Comparison of ENCODE assay signal across 6 cellular contexts in genomic region chr12:57517718-57518117, GRCh38. TPM values are rescaled to one million over a fixed set of nuclear protein-coding genes. Genes with fewer than 3 reads are reported as not detected.
DNase-seq lines count a peak whose midpoint lies in the region; ATAC-seq and TF ChIP-seq lines count a peak whose summit lies in the region.
"Not testable (repeated sequence)": the region's sequence is repeated elsewhere in the genome, so short reads cannot be mapped to it uniquely, and the experiment has no call there.

No MANE protein-coding gene starts in this region.

- peaks cover 41% of the 10 kb centered on the region for H3K4me1 Mint-ChIP-seq in activated T-cell treated with anti-CD3 and anti-CD28 coated beads, Interleukin-2, amount 50 U/mL, for 4 hours (ENCODE audit: low read depth)

- H3K4me3 Mint-ChIP-seq in activated T-cell treated with anti-CD3 and anti-CD28 coated beads, Interleukin-2, amount 50 U/mL, for 4 hours, result peak overlapping the region; percentile 97

- H3K36me3 ChIP-seq in A673 (ENCODE audit: insufficient read depth, low read length, poor library complexity, severe bottlenecking) (peaks cover 74% of the 10 kb centered on the region), HUES64 (ENCODE audit: insufficient read depth, low read length) (peaks cover 64% of the 10 kb centered on the region), right lobe of liver (peaks cover 15 to 50% (median 32%) of the 10 kb centered on the region in 4 donors)

- not testable (repeated sequence) for H3K27me3 ChIP-seq in A673 (replicated peaks; ENCODE audit: insufficient read depth, low read depth, low read length, poor library complexity); HUES64 (ENCODE audit: insufficient read depth, low read length); right lobe of liver

- peaks cover 53% of the 10 kb centered on the region for H3K36me3 Mint-ChIP-seq in activated T-cell treated with anti-CD3 and anti-CD28 coated beads, Interleukin-2, amount 50 U/mL, for 4 hours (ENCODE audit: insufficient read depth)

- H3K27ac ChIP-seq in A673 (ENCODE audit: low read depth, low read length, poor library complexity, severe bottlenecking) (peak overlapping the region; percentile 97), coronary artery (peak overlapping the region; percentile 98 to 99), right lobe of liver (peak overlapping the region in 1 of 3 donors; percentile 97)
- H3K27ac ChIP-seq in HUES64 (ENCODE audit: low read depth, low read length), result not testable (repeated sequence)

- H3K9ac ChIP-seq in HUES64 (ENCODE audit: low read depth, low read length), result not testable (repeated sequence)

- 94% methylated on average over 10 of the region's 10 CpGs for WGBS in HUES64
- WGBS in right lobe of liver (ENCODE audit: insufficient coverage, low coverage, low lambda C conversion rate, missing lambda C conversion rate), result 76% methylated on average over 5 of the region's 10 CpGs

- H3K9me3 Mint-ChIP-seq in activated T-cell treated with anti-CD3 and anti-CD28 coated beads, Interleukin-2, amount 50 U/mL, for 4 hours, result not testable (repeated sequence)

- H3K27me3 Mint-ChIP-seq in activated T-cell treated with anti-CD3 and anti-CD28 coated beads, Interleukin-2, amount 50 U/mL, for 4 hours (ENCODE audit: low read depth), result not testable (repeated sequence)

- CTCF ChIA-PET in A673 (lab: Charles Lee), result not testable (repeated sequence)

- intact Hi-C loops in A673 (cut with micrococcal nuclease; ENCODE audit: unreplicated experiment); right lobe of liver (cut with DNase I): not testable (repeated sequence)

- TF ChIP-seq POLR2A in right lobe of liver (IDR thresholded peaks at IDR 0.05), result not testable (repeated sequence)

- H3K4me3 ChIP-seq in A673 (ENCODE audit: low read depth, low read length, poor library complexity, severe bottlenecking), result not testable (repeated sequence)
- H3K4me3 ChIP-seq in HUES64 (ENCODE audit: low read length) (0 out of 2 replicates have a peak overlapping the region, but pooled peaks have one; percentile 10), coronary artery (peak overlapping the region; percentile 80), right lobe of liver (peak overlapping the region in 2 of 3 donors; percentile 83 to 96), skeletal muscle cell (ENCODE audit: low read depth, low read length) (peak overlapping the region; percentile 86)

- not testable (repeated sequence) for DNase-seq in A673 (ENCODE audit: low spot score); activated T-cell treated with anti-CD3 and anti-CD28 coated beads, Interleukin-2, amount 50 U/mL, for 4 hours; coronary artery (ENCODE audit: low spot score); right lobe of liver; skeletal muscle cell (ENCODE audit: low read depth)

- POLR2A ChIA-PET in A673 (lab: Charles Lee; ENCODE audit: low non-redundant PET), result interaction anchor here (0.6 to 1.0 kb wide), 3 partner anchors 13 to 228 kb away, joined by 4 to 15 read pairs (median 6); partner anchors contain the start of gene TSPAN31

- not testable (repeated sequence) for ATAC-seq in activated T-cell treated with anti-CD3 and anti-CD28 coated beads, Interleukin-2, amount 50 U/mL, for 4 hours; right lobe of liver

- H3K9me3 ChIP-seq in A673 (ENCODE audit: low read depth, low read length, poor library complexity, severe bottlenecking); HUES64 (ENCODE audit: insufficient read depth, low read depth, low read length); right lobe of liver: not testable (repeated sequence)

- not testable (repeated sequence) for BruUV-seq in A673 (replicated peaks; lab: Mats Ljungman, UMichigan)

- TF ChIP-seq CTCF in A673 (conservative IDR thresholded peaks at IDR 0.05; ENCODE audit: low read depth, low read length); coronary artery (IDR thresholded peaks at IDR 0.05); right lobe of liver (IDR thresholded peaks at IDR 0.05): not testable (repeated sequence)

- peaks cover 34% of the 10 kb centered on the region for H3K4me1 ChIP-seq in A673 (ENCODE audit: insufficient read depth, low read length, poor library complexity, severe bottlenecking)
- peaks cover 14% of the 10 kb centered on the region; the same call in 1 of the 2 replicates for H3K4me1 ChIP-seq in HUES64 (ENCODE audit: insufficient read depth, low read length)
- peaks cover 0 to 30% (median 5%) of the 10 kb centered on the region in 4 donors for H3K4me1 ChIP-seq in right lobe of liver

RNA-seq across cellular contexts. Expression of gene DDIT3, which starts 2.6 kb away (rescaled TPM):
- 61.9 and 65.6 TPM in 2 replicates for total RNA-seq in A673 (2021)
- 4.8 TPM for polyA plus RNA-seq in HUES64 (2013, experiment 1 of 2)
- polyA plus RNA-seq in HUES64 (2013, experiment 2 of 2), result 4.8 TPM
- 10 to 100 TPM in 2 of 3 donors, 1 to 10 TPM in 1; 9.2 to 12.2 (median 10.8) TPM for total RNA-seq in activated T-cell treated with anti-CD3 and anti-CD28 coated beads, Interleukin-2, amount 50 U/mL, for 4 hours
- total RNA-seq in right lobe of liver, result 10 to 100 TPM; 11.3 to 26.7 (median 18.7) TPM

RNA-seq across cellular contexts. Expression of gene MBD6, which starts 4.9 kb away (rescaled TPM):
- 140 and 150 TPM in 2 replicates for total RNA-seq in A673 (2021)
- polyA plus RNA-seq in HUES64 (2013, experiment 1 of 2), result 16.4 TPM
- polyA plus RNA-seq in HUES64 (2013, experiment 2 of 2), result 17.8 TPM
- 10 to 100 TPM; 56.3 to 59.4 (median 57.5) TPM for total RNA-seq in activated T-cell treated with anti-CD3 and anti-CD28 coated beads, Interleukin-2, amount 50 U/mL, for 4 hours
- total RNA-seq in right lobe of liver, result 10 to 100 TPM in 5 of 6 experiments, 1 to 10 TPM in 1; 7.4 to 61.1 (median 39.3) TPM

RNA-seq across cellular contexts. Expression of gene DCTN2, which starts 29.3 kb away (rescaled TPM):
- total RNA-seq in A673 (2021), result 121 and 129 TPM in 2 replicates
- polyA plus RNA-seq in HUES64 (2013, experiment 1 of 2), result 88.8 TPM
- 109 TPM for polyA plus RNA-seq in HUES64 (2013, experiment 2 of 2)
- total RNA-seq in activated T-cell treated with anti-CD3 and anti-CD28 coated beads, Interleukin-2, amount 50 U/mL, for 4 hours, result 10 to 100 TPM; 72.3 to 84.3 (median 74.6) TPM
- total RNA-seq in right lobe of liver, result 10 to 100 TPM; 28.4 to 80.0 (median 36.0) TPM

RNA-seq across cellular contexts. Expression of gene MARS1, which starts 29.9 kb away (rescaled TPM):
- total RNA-seq in A673 (2021), result 467 and 504 TPM in 2 replicates
- polyA plus RNA-seq in HUES64 (2013, experiment 1 of 2), result 167 TPM
- polyA plus RNA-seq in HUES64 (2013, experiment 2 of 2), result 186 TPM
- 100 to 1,000 TPM; 505 to 565 (median 534) TPM for total RNA-seq in activated T-cell treated with anti-CD3 and anti-CD28 coated beads, Interleukin-2, amount 50 U/mL, for 4 hours
- total RNA-seq in right lobe of liver, result 10 to 100 TPM; 53.4 to 66.6 (median 60.4) TPM

RNA-seq across cellular contexts. Expression of gene KIF5A, which starts 32.1 kb away (rescaled TPM):
- total RNA-seq in A673 (2021), result 2.1 and 3.3 TPM in 2 replicates
- polyA plus RNA-seq in HUES64 (2013, experiment 1 of 2), result 7.8 TPM
- 8.2 TPM for polyA plus RNA-seq in HUES64 (2013, experiment 2 of 2)
- total RNA-seq in activated T-cell treated with anti-CD3 and anti-CD28 coated beads, Interleukin-2, amount 50 U/mL, for 4 hours, result under 1 TPM; 0.56 to 0.98 (median 0.68) TPM
- total RNA-seq in right lobe of liver, result under 1 TPM in 1 of 6 experiments, not detected in 5; 0.02 TPM
